Comparison of ENCODE assay signal across 9 cellular contexts in genomic region chr7:144195212-144195872, GRCh38. TPM values are rescaled to one million over a fixed set of nuclear protein-coding genes. Genes with fewer than 3 reads are reported as not detected.
DNase-seq lines count a peak whose midpoint lies in the region; ATAC-seq and TF ChIP-seq lines count a peak whose summit lies in the region.
"Not testable (repeated sequence)": the region's sequence is repeated elsewhere in the genome, so short reads cannot be mapped to it uniquely, and the experiment has no call there.
"Had no signal": no experiment of that assay in that cellular context is flagged by ENCODE, and none has a peak within 500 bp of the region (broad histone marks: within the 10 kb centered on the region; RNA-seq: fewer than 3 reads in every experiment).

ARHGEF35 (minus strand) TSS chr7:144195833; CDS start chr7:144188383, 7,450 bp downstream.

- peak; percentile 78 for ATAC-seq in CD4-positive, alpha-beta T cell (ENCODE audit: poor library complexity)
- ATAC-seq in GM19372 (IDR thresholded peaks at IDR 0.05; ENCODE audit: low read depth, unreplicated experiment) (peak; percentile 77), HG02571 (IDR thresholded peaks at IDR 0.05; ENCODE audit: unreplicated experiment) (peak; percentile 59), HG03139 (IDR thresholded peaks at IDR 0.05; ENCODE audit: unreplicated experiment) (peak; percentile 64), T-helper 17 cell (peak; percentile 68), psoas muscle (peak; percentile 32 to 58 (median 42))
- ATAC-seq in activated naive CD8-positive, alpha-beta T cell treated with anti-CD3 and anti-CD28 coated beads, Interleukin-2, amount 10 ng/mL, durations not matched to agents 7 days and 5 days (ENCODE audit: low read depth) = peak; percentile 80

- H3K36me3 ChIP-seq in psoas muscle (ENCODE audit: insufficient read depth in 1 of 2, low read depth in 1 of 2) = not testable (repeated sequence)

- H3K27ac ChIP-seq in CD4-positive, alpha-beta T cell (ENCODE audit: low read depth, low read length); psoas muscle: not testable (repeated sequence)

- not testable (repeated sequence) for H3K36me3 Mint-ChIP-seq in CD4-positive, alpha-beta T cell (ENCODE audit: low read depth); T-helper 17 cell (ENCODE audit: low read depth); activated naive CD8-positive, alpha-beta T cell treated with anti-CD3 and anti-CD28 coated beads, Interleukin-2, amount 10 ng/mL, durations not matched to agents 7 days and 5 days; immature natural killer cell

- H3K4me1 ChIP-seq in psoas muscle = not testable (repeated sequence)

- POLR2A ChIA-PET in CD4-positive, alpha-beta T cell (lab: Charles Lee); activated naive CD8-positive, alpha-beta T cell treated with anti-CD3 and anti-CD28 coated beads, Interleukin-2, amount 10 ng/mL, durations not matched to agents 7 days and 5 days (lab: Charles Lee): not testable (repeated sequence)

- peak within 1 kb of the TSS; percentile 56 for H3K27ac Mint-ChIP-seq in CD4-positive, alpha-beta T cell
- H3K27ac Mint-ChIP-seq in T-helper 17 cell; activated naive CD8-positive, alpha-beta T cell treated with anti-CD3 and anti-CD28 coated beads, Interleukin-2, amount 10 ng/mL, durations not matched to agents 7 days and 5 days; immature natural killer cell: not testable (repeated sequence)

- not testable (repeated sequence) for H3K4me3 ChIP-seq in psoas muscle

- 0% methylated on average over 2 of the region's 51 CpGs; no CpG with 5 or more reads in 2 of the 3 donors for WGBS in psoas muscle, 3 donors

- not testable (repeated sequence) for DNase-seq in CD4-positive, alpha-beta T cell; T-helper 17 cell; activated naive CD8-positive, alpha-beta T cell treated with anti-CD3 and anti-CD28 coated beads, Interleukin-2, amount 10 ng/mL, durations not matched to agents 7 days and 5 days; immature natural killer cell; psoas muscle

- H3K27me3 ChIP-seq in CD4-positive, alpha-beta T cell (ENCODE audit: control insufficient read depth, insufficient read depth, low read length); psoas muscle (ENCODE audit: insufficient read depth in 3 of 3, low read length in 2 of 3): not testable (repeated sequence)

- intact Hi-C loops in CD4-positive, alpha-beta T cell (cut with DNase I, micrococcal nuclease); psoas muscle (cut with DNase I): not testable (repeated sequence)

- not testable (repeated sequence) for H3K4me1 Mint-ChIP-seq in CD4-positive, alpha-beta T cell (ENCODE audit: low read depth); T-helper 17 cell; activated naive CD8-positive, alpha-beta T cell treated with anti-CD3 and anti-CD28 coated beads, Interleukin-2, amount 10 ng/mL, durations not matched to agents 7 days and 5 days; immature natural killer cell

- TF ChIP-seq CTCF in CD4-positive, alpha-beta T cell (IDR thresholded peaks at IDR 0.05); psoas muscle (IDR thresholded peaks at IDR 0.05): not testable (repeated sequence)

- H3K9me3 ChIP-seq in CD4-positive, alpha-beta T cell (ENCODE audit: control insufficient read depth, low read length); T-helper 17 cell (ENCODE audit: control insufficient read depth, low read length, poor library complexity, severe bottlenecking); psoas muscle: not testable (repeated sequence)

- H3K4me3 Mint-ChIP-seq in CD4-positive, alpha-beta T cell = peak within 1 kb of the TSS; percentile 86
- peak within 1 kb of the TSS; percentile 58 for H3K4me3 Mint-ChIP-seq in T-helper 17 cell
- H3K4me3 Mint-ChIP-seq in activated naive CD8-positive, alpha-beta T cell treated with anti-CD3 and anti-CD28 coated beads, Interleukin-2, amount 10 ng/mL, durations not matched to agents 7 days and 5 days = not testable (repeated sequence)
- peak within 1 kb of the TSS in 3 of 5 donors; percentile 15 to 55 (median 21) for H3K4me3 Mint-ChIP-seq in immature natural killer cell

- H3K27me3 Mint-ChIP-seq in CD4-positive, alpha-beta T cell; T-helper 17 cell; activated naive CD8-positive, alpha-beta T cell treated with anti-CD3 and anti-CD28 coated beads, Interleukin-2, amount 10 ng/mL, durations not matched to agents 7 days and 5 days; immature natural killer cell (ENCODE audit: low read depth in 3 of 3): not testable (repeated sequence)

- not testable (repeated sequence) for H3K9me3 Mint-ChIP-seq in CD4-positive, alpha-beta T cell; activated naive CD8-positive, alpha-beta T cell treated with anti-CD3 and anti-CD28 coated beads, Interleukin-2, amount 10 ng/mL, durations not matched to agents 7 days and 5 days; immature natural killer cell

- CTCF ChIA-PET in CD4-positive, alpha-beta T cell (lab: Charles Lee) = not testable (repeated sequence)

RNA-seq across cellular contexts. Expression of gene ARHGEF35, which starts in this region (rescaled TPM):
- 1 to 10 TPM; 2.0 to 3.2 TPM for total RNA-seq in CD4-positive, alpha-beta T cell
- total RNA-seq in T-helper 17 cell (1 to 10 TPM in 1 of 2 donors, not detected in 1; 2.2 TPM), psoas muscle (under 1 TPM; 0.15 to 0.34 (median 0.19) TPM)
- total RNA-seq in activated naive CD8-positive, alpha-beta T cell treated with anti-CD3 and anti-CD28 coated beads, Interleukin-2, amount 10 ng/mL, durations not matched to agents 7 days and 5 days = 1 to 10 TPM; 2.5 TPM
- polyA plus RNA-seq in immature natural killer cell (not detected), psoas muscle (under 1 TPM; 0.13 to 0.18 (median 0.13) TPM)
- total RNA-seq: HFFc6 had no signal

Comparison
In these comparisons a context has a peak if more than half of its experiments do, and no peak if none do; other contexts are left out.
1. Peak in ATAC-seq in psoas muscle; RNA of the gene not detected or under 1 TPM.